In genomic region chr20:31760457-31761240, GRCh38 we compare ENCODE assay signal across 2 cellular contexts.
TF ChIP-seq lines count a peak whose summit lies in the region.

No MANE protein-coding gene starts in this region.

TF ChIP-seq in IMR-90, 13 proteins besides CTCF, POLR2A, EP300 and RAD21:
- peak; percentile 34; the same call in 1 of the 2 replicates for TF ChIP-seq FOS (IDR thresholded peaks at IDR 0.05; ENCODE audit: low read depth, low read length)
- no peak for TF ChIP-seq SMC3 (IDR thresholded peaks at IDR 0.05; ENCODE audit: low read depth, low read length)
- TF ChIP-seq CEBPB (IDR thresholded peaks at IDR 0.05; ENCODE audit: low read depth, low read length): peak; percentile 99

TF ChIP-seq in GM23338, 12 proteins besides CTCF, POLR2A, EP300 and RAD21:
- TF ChIP-seq STAT1 (IDR thresholded peaks at IDR 0.05; ENCODE audit: unreplicated experiment) (no peak), CREB1 (CRISPR knock-in tag; IDR thresholded peaks at IDR 0.05; ENCODE audit: low read depth) (no peak), ZNF462 (CRISPR knock-in tag; IDR thresholded peaks at IDR 0.05) (no peak), POLR2AphosphoS5 (IDR thresholded peaks at IDR 0.05; ENCODE audit: low read depth) (no peak), NANOG (IDR thresholded peaks at IDR 0.05; ENCODE audit: borderline replicate concordance) (no peak), EZH2phosphoT487 (IDR thresholded peaks at IDR 0.05; ENCODE audit: unreplicated experiment) (no peak), ZNF331 (CRISPR knock-in tag; IDR thresholded peaks at IDR 0.05; ENCODE audit: low read depth) (no peak), EZH2 (IDR thresholded peaks at IDR 0.05; ENCODE audit: low read depth, unreplicated experiment) (no peak), ZNF114 (CRISPR knock-in tag; IDR thresholded peaks at IDR 0.05) (no peak), ETS1 (IDR thresholded peaks at IDR 0.05) (no peak), REST (IDR thresholded peaks at IDR 0.05; ENCODE audit: unreplicated experiment) (no peak), JUNB (IDR thresholded peaks at IDR 0.05; ENCODE audit: unreplicated experiment) (no peak)
